Comparison of ENCODE assay signal across 8 cellular contexts in the genomic region with DNA sequence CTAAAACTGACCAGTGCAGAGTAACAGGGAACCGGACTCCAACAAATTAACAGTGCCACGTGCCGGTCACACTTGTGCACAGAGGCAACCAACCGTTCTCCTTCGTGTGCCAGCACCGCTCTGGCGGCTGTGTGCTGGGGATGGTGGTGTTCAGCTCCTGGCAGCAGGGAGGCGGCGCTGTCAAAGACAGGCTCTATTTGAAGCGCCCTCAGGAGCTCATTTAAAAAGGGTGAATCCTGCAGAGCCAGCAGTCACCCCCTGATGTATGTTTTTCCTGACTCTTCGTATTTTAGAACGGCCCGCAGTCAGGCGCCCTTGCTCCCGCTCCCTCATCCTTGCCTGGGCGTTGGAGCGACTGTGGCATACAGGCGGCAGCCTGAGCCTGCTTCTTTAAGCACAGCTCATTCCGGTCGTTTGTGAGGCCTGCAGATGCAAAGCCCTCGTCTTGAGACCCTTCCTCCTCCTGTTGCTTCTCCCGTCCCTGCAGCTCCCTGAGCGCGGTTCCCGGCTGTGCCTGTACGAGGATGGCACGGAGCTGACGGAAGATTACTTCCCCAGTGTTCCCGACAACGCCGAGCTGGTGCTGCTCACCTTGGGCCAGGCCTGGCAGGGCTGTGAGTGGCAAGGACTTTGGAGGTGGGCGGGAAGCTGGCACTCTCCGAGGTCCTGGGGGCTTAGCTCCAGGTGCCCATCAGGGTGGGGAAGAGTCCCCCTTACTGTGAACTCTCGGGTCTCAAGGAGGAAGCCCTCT. TPM values are rescaled to one million over a fixed set of nuclear protein-coding genes. Genes with fewer than 3 reads are reported as not detected.
DNase-seq lines count a peak whose midpoint lies in the region; TF ChIP-seq lines count a peak whose summit lies in the region.

No MANE protein-coding gene starts in this region.

- H3K36me3 Mint-ChIP-seq in activated CD4-positive, alpha-beta T cell treated with anti-CD3 and anti-CD28 coated beads, Interleukin-2, amount 10 ng/mL, durations not matched to agents 24 days and 14 days (ENCODE audit: low read depth) = no peaks in the 10 kb centered on the region

- WGBS in stomach, 5 donors = 49 to 68% (median 57%) methylated on average over 33 to 34 of the region's 34 CpGs

- intact Hi-C loops in activated CD4-positive, alpha-beta T cell treated with anti-CD3 and anti-CD28 coated beads, Interleukin-2, amount 10 ng/mL, durations not matched to agents 24 days and 14 days (cut with micrococcal nuclease) = no loop called here
- intact Hi-C loops in breast epithelium (cut with DNase I; ENCODE audit: low total_unique reads) = no loop called here
- intact Hi-C loops in stomach (cut with DNase I; ENCODE audit: low total_unique reads) = no loop called here

- H3K27ac ChIP-seq in breast epithelium (no peak overlapping the region), stomach (peak overlapping the region in 2 of 5 donors; percentile 87 to 88)

- H3K9me3 ChIP-seq in breast epithelium = no peaks in the 10 kb centered on the region
- no peaks in the 10 kb centered on the region for H3K9me3 ChIP-seq in stomach

- peak overlapping the region; percentile 66 for H3K27ac Mint-ChIP-seq in activated CD4-positive, alpha-beta T cell treated with anti-CD3 and anti-CD28 coated beads, Interleukin-2, amount 10 ng/mL, durations not matched to agents 24 days and 14 days

- H3K9me3 Mint-ChIP-seq in activated CD4-positive, alpha-beta T cell treated with anti-CD3 and anti-CD28 coated beads, Interleukin-2, amount 10 ng/mL, durations not matched to agents 24 days and 14 days = no peaks in the 10 kb centered on the region

- H3K27me3 Mint-ChIP-seq in activated CD4-positive, alpha-beta T cell treated with anti-CD3 and anti-CD28 coated beads, Interleukin-2, amount 10 ng/mL, durations not matched to agents 24 days and 14 days = no peaks in the 10 kb centered on the region

- TF ChIP-seq POLR2A in breast epithelium (IDR thresholded peaks at IDR 0.05) (no peak), stomach (IDR thresholded peaks at IDR 0.05) (no peak)

- peaks cover 17% of the 10 kb centered on the region for H3K4me1 Mint-ChIP-seq in activated CD4-positive, alpha-beta T cell treated with anti-CD3 and anti-CD28 coated beads, Interleukin-2, amount 10 ng/mL, durations not matched to agents 24 days and 14 days

- TF ChIP-seq CTCF in breast epithelium (IDR thresholded peaks at IDR 0.05) (no peak), stomach (IDR thresholded peaks at IDR 0.05) (no peak)

- peaks cover 0 to 9% of the 10 kb centered on the region in 2 donors for H3K4me1 ChIP-seq in breast epithelium
- H3K4me1 ChIP-seq in stomach = peaks cover 23 to 40% (median 33%) of the 10 kb centered on the region in 4 donors

- H3K27me3 ChIP-seq in breast epithelium (no peaks in the 10 kb centered on the region), stomach (no peaks in the 10 kb centered on the region)

- H3K4me3 Mint-ChIP-seq in activated CD4-positive, alpha-beta T cell treated with anti-CD3 and anti-CD28 coated beads, Interleukin-2, amount 10 ng/mL, durations not matched to agents 24 days and 14 days = peak overlapping the region; percentile 96

- DNase-seq in activated CD4-positive, alpha-beta T cell treated with anti-CD3 and anti-CD28 coated beads, Interleukin-2, amount 10 ng/mL, durations not matched to agents 24 days and 14 days = peak; percentile 63
- no peak for DNase-seq in activated CD4-positive, alpha-beta T cell treated with anti-CD3 and anti-CD28 coated beads for 4 hours
- DNase-seq in NCI-H526 treated with DMSO at 0.1 percent for 48 hours (lab: John Stamatoyannopoulos, UW) (peak; percentile 3), breast epithelium (ENCODE audit: low spot score in 2 of 2) (no peak), left kidney (ENCODE audit: low read depth, low spot score) (peak; percentile 77), stomach (peak; percentile 28), OCI-M2 (lab: John Stamatoyannopoulos, UW; ENCODE audit: unreplicated experiment) (no peak), LoVo (ENCODE audit: low spot score) (no peak)

- no peak for TF ChIP-seq EP300 in stomach (IDR thresholded peaks at IDR 0.05)

- no peaks in the 10 kb centered on the region for H3K36me3 ChIP-seq in breast epithelium
- peaks cover 0 to 22% (median 1%) of the 10 kb centered on the region in 4 donors for H3K36me3 ChIP-seq in stomach

- peak overlapping the region; percentile 67 to 93 (median 92) for H3K4me3 ChIP-seq in breast epithelium
- peak overlapping the region; percentile 86 to 95 (median 91) for H3K4me3 ChIP-seq in stomach

RNA-seq across cellular contexts. Expression of gene DFFB, which starts 1.1 kb away (rescaled TPM):
- 15.0 and 15.9 TPM in 2 replicates for total RNA-seq in activated CD4-positive, alpha-beta T cell treated with anti-CD3 and anti-CD28 coated beads, Interleukin-2, amount 10 ng/mL, durations not matched to agents 24 days and 14 days
- total RNA-seq in breast epithelium (10 to 100 TPM in 2 of 3 donors, 1 to 10 TPM in 1; 9.1 to 14.4 (median 11.3) TPM), stomach (1 to 10 TPM; 1.2 to 9.3 (median 5.0) TPM)
- 1 to 10 TPM; 3.7 to 5.2 (median 4.6) TPM for polyA plus RNA-seq in stomach

RNA-seq across cellular contexts. Expression of gene CEP104, which starts 1.4 kb away (rescaled TPM):
- total RNA-seq in activated CD4-positive, alpha-beta T cell treated with anti-CD3 and anti-CD28 coated beads, Interleukin-2, amount 10 ng/mL, durations not matched to agents 24 days and 14 days = 46.2 and 48.1 TPM in 2 replicates
- total RNA-seq in breast epithelium (10 to 100 TPM; 24.0 to 33.8 (median 30.5) TPM), stomach (100 to 1,000 TPM in 1 of 5 donors, 10 to 100 TPM in 4; 26.6 to 128 (median 35.5) TPM)
- polyA plus RNA-seq in stomach = 10 to 100 TPM in 1 of 3 donors, 1 to 10 TPM in 2; 7.0 to 11.7 (median 9.6) TPM

RNA-seq across cellular contexts. Expression of gene C1orf174, which starts 41.7 kb away (rescaled TPM):
- total RNA-seq in activated CD4-positive, alpha-beta T cell treated with anti-CD3 and anti-CD28 coated beads, Interleukin-2, amount 10 ng/mL, durations not matched to agents 24 days and 14 days = 50.5 and 51.5 TPM in 2 replicates
- total RNA-seq in breast epithelium (10 to 100 TPM; 17.6 to 24.9 (median 18.1) TPM), stomach (100 to 1,000 TPM in 1 of 5 donors, 10 to 100 TPM in 4; 17.3 to 124 (median 28.7) TPM)
- polyA plus RNA-seq in stomach = 10 to 100 TPM; 13.1 to 18.6 (median 13.5) TPM

Comparison
In these comparisons a context has a peak if more than half of its experiments do, and no peak if none do; other contexts are left out.
1. DNase-seq: peak in activated CD4-positive, alpha-beta T cell treated with anti-CD3 and anti-CD28 coated beads, Interleukin-2, amount 10 ng/mL, durations not matched to agents 24 days and 14 days (single experiment), NCI-H526 treated with DMSO at 0.1 percent for 48 hours (single experiment), left kidney (single experiment) and stomach (single experiment); none in activated CD4-positive, alpha-beta T cell treated with anti-CD3 and anti-CD28 coated beads for 4 hours (0 of 2), breast epithelium (0 of 2), OCI-M2 (single experiment) and LoVo (single experiment).